In genomic region chr1:165680303-165680702, GRCh38 we compare ENCODE assay signal across 20 cellular contexts. TPM values are rescaled to one million over a fixed set of nuclear protein-coding genes. Genes with fewer than 3 reads are reported as not detected.
DNase-seq lines count a peak whose midpoint lies in the region; ATAC-seq and TF ChIP-seq lines count a peak whose summit lies in the region.
"Had no signal": no experiment of that assay in that cellular context is flagged by ENCODE, and none has a peak within 500 bp of the region (broad histone marks: within the 10 kb centered on the region; RNA-seq: fewer than 3 reads in every experiment).

No MANE protein-coding gene starts in this region.

- CTCF ChIA-PET in HCT116 (lab: Charles Lee), result no interaction called here

- H3K27ac ChIP-seq in HCT116 (ENCODE audit: low read depth, low read length) (no peak overlapping the region), right lobe of liver (peak overlapping the region in 2 of 3 donors; percentile 20 to 64), stomach (no peak overlapping the region)
- H3K27ac ChIP-seq: 22Rv1, C4-2B had no signal

- intact Hi-C loops in HCT116 (cut with micrococcal nuclease), result no loop called here
- intact Hi-C loops in right lobe of liver (cut with DNase I), result no loop called here
- intact Hi-C loops in stomach (cut with DNase I; ENCODE audit: low total_unique reads), result no loop called here

- H3K27ac Mint-ChIP-seq in activated T-cell treated with anti-CD3 and anti-CD28 coated beads, Interleukin-2, amount 50 U/mL, for 24 hours, result peak overlapping the region; percentile 22
- no peak overlapping the region for H3K27ac Mint-ChIP-seq in activated T-cell treated with anti-CD3 and anti-CD28 coated beads, Interleukin-2, amount 50 U/mL, for 72 hours

- TF ChIP-seq EP300 in stomach (IDR thresholded peaks at IDR 0.05), result no peak

- no peaks in the 10 kb centered on the region for H3K9me2 ChIP-seq in HCT116 (ENCODE audit: insufficient read depth)

- TF ChIP-seq POLR2A in HCT116 (IDR thresholded peaks at IDR 0.05; ENCODE audit: borderline replicate concordance, extremely low read depth, insufficient read depth, insufficient read length) (no peak), right lobe of liver (IDR thresholded peaks at IDR 0.05) (no peak), stomach (IDR thresholded peaks at IDR 0.05) (no peak)

- TSS peak; percentile 9 for BruUV-seq in HCT116 (replicated peaks; lab: Mats Ljungman, UMichigan)

- peaks cover 92% of the 10 kb centered on the region for H3K36me3 Mint-ChIP-seq in activated T-cell treated with anti-CD3 and anti-CD28 coated beads, Interleukin-2, amount 50 U/mL, for 24 hours (ENCODE audit: low read depth)
- peaks cover 13 to 27% of the 10 kb centered on the region in 2 donors for H3K36me3 Mint-ChIP-seq in activated T-cell treated with anti-CD3 and anti-CD28 coated beads, Interleukin-2, amount 50 U/mL, for 72 hours (ENCODE audit: insufficient read depth in 2 of 2)

- peaks cover 24% of the 10 kb centered on the region for H3K4me1 Mint-ChIP-seq in activated T-cell treated with anti-CD3 and anti-CD28 coated beads, Interleukin-2, amount 50 U/mL, for 24 hours (ENCODE audit: low read depth)
- peaks cover 19% of the 10 kb centered on the region for H3K4me1 Mint-ChIP-seq in activated T-cell treated with anti-CD3 and anti-CD28 coated beads, Interleukin-2, amount 50 U/mL, for 72 hours (ENCODE audit: low read depth)

- no peak for DNase-seq in activated T-cell treated with anti-CD3 and anti-CD28 coated beads, Interleukin-2, amount 50 U/mL, for 24 hours
- DNase-seq in activated T-cell treated with anti-CD3 and anti-CD28 coated beads, Interleukin-2, amount 50 U/mL, for 72 hours, result no peak
- DNase-seq in HCT116 (ENCODE audit: low read depth, low spot score) (no peak), right lobe of liver (peak; percentile 73 to 93 (median 86)), stomach (peak; percentile 37), superior temporal gyrus (ENCODE audit: extremely low spot score) (no peak), NK-92 (lab: John Stamatoyannopoulos, UW; ENCODE audit: unreplicated experiment) (no peak)
- DNase-seq: AML-193; DMS53; EL; GOT3; NCI-H1105; NCI-H2081; NK-92 treated with Interleukin-12 subunit alpha and Interleukin-12 subunit beta, amount 100 ng/mL, for 24 hours; OCI-M1; Right ventricle myocardium superior had no signal

- 33% methylated on average over 2 of the region's 2 CpGs for WGBS in right lobe of liver (ENCODE audit: insufficient coverage, low coverage, low lambda C conversion rate, missing lambda C conversion rate)
- WGBS in stomach, 5 donors, result 51 to 77% (median 69%) methylated on average over 2 of the region's 2 CpGs

- no peak overlapping the region for H3K9ac ChIP-seq in HCT116 (ENCODE audit: low read length)

- H3K4me1 ChIP-seq in HCT116 (ENCODE audit: control insufficient read depth in 1 of 2, insufficient read depth in 2 of 2, low read length in 2 of 2) (no peaks in the 10 kb centered on the region), right lobe of liver (peaks cover 0 to 19% (median 5%) of the 10 kb centered on the region in 4 donors), stomach (peaks cover 0 to 23% (median 13%) of the 10 kb centered on the region in 4 donors)

- no peak for ATAC-seq in activated T-cell treated with anti-CD3 and anti-CD28 coated beads, Interleukin-2, amount 50 U/mL, for 72 hours (replicated peaks in 1 of 2)
- ATAC-seq in HCT116 (no peak), right lobe of liver (peak; percentile 99), GM18502 (IDR thresholded peaks at IDR 0.05; ENCODE audit: poor library complexity, unreplicated experiment) (no peak)
- ATAC-seq: K562 had no signal

- TF ChIP-seq CTCF in HCT116 (IDR thresholded peaks at IDR 0.05 in 2 of 3, conservative IDR thresholded peaks at IDR 0.05 in 1 of 3; ENCODE audit: borderline replicate concordance in 1 of 3, insufficient read depth in 1 of 3, low read depth in 2 of 3, low read length in 2 of 3) (no peak), right lobe of liver (IDR thresholded peaks at IDR 0.05) (no peak), stomach (IDR thresholded peaks at IDR 0.05) (no peak)

- H3K36me3 ChIP-seq in HCT116 (ENCODE audit: control insufficient read depth in 1 of 2, insufficient read depth in 2 of 2, low read length in 2 of 2), result peaks cover 13 to 23% of the 10 kb centered on the region in 2 experiments; a peak in 3 of 4 replicates
- peaks cover 0 to 60% (median 23%) of the 10 kb centered on the region in 4 donors for H3K36me3 ChIP-seq in right lobe of liver
- peaks cover 20 to 83% (median 78%) of the 10 kb centered on the region in 4 donors for H3K36me3 ChIP-seq in stomach

- H3K4me3 ChIP-seq in HCT116 (replicated peaks in 1 of 2; ENCODE audit: low read depth in 1 of 2, low read length in 2 of 2) (no peak overlapping the region), right lobe of liver (no peak overlapping the region), stomach (no peak overlapping the region)
- H3K4me3 ChIP-seq: K562 had no signal

- no peaks in the 10 kb centered on the region for H4K20me1 ChIP-seq in HCT116 (ENCODE audit: insufficient read depth)

- H3K4me3 Mint-ChIP-seq in activated T-cell treated with anti-CD3 and anti-CD28 coated beads, Interleukin-2, amount 50 U/mL, for 24 hours, result no peak overlapping the region
- H3K4me3 Mint-ChIP-seq in activated T-cell treated with anti-CD3 and anti-CD28 coated beads, Interleukin-2, amount 50 U/mL, for 72 hours, result no peak overlapping the region

- RAD21 ChIA-PET in HCT116 (lab: Charles Lee; ENCODE audit: low non-redundant PET in 1 of 2, low total read pairs in 2 of 2, uncharacterized antibody in 2 of 2, unreplicated experiment in 2 of 2), result no interaction called here

- TF ChIP-seq RAD21 in HCT116 (IDR thresholded peaks at IDR 0.05; ENCODE audit: low read depth), result no peak

- peaks cover 8% of the 10 kb centered on the region; the same call in 1 of the 2 replicates for H3K79me2 ChIP-seq in HCT116 (ENCODE audit: insufficient read depth, low read length)

- H3K4me2 ChIP-seq in HCT116 (ENCODE audit: low read length), result no peak overlapping the region

- no peaks in the 10 kb centered on the region for H3K27me3 ChIP-seq in HCT116 (ENCODE audit: insufficient read depth, low read length)
- H3K27me3 ChIP-seq in right lobe of liver, result no peaks in the 10 kb centered on the region
- H3K27me3 ChIP-seq in stomach, result no peaks in the 10 kb centered on the region

- no peak overlapping the region for H2AFZ ChIP-seq in HCT116 (ENCODE audit: low read depth, low read length, poor library complexity, severe bottlenecking)

- no peaks in the 10 kb centered on the region for H3K9me3 Mint-ChIP-seq in activated T-cell treated with anti-CD3 and anti-CD28 coated beads, Interleukin-2, amount 50 U/mL, for 24 hours
- no peaks in the 10 kb centered on the region for H3K9me3 Mint-ChIP-seq in activated T-cell treated with anti-CD3 and anti-CD28 coated beads, Interleukin-2, amount 50 U/mL, for 72 hours

- no peaks in the 10 kb centered on the region for H3K27me3 Mint-ChIP-seq in activated T-cell treated with anti-CD3 and anti-CD28 coated beads, Interleukin-2, amount 50 U/mL, for 24 hours
- no peaks in the 10 kb centered on the region for H3K27me3 Mint-ChIP-seq in activated T-cell treated with anti-CD3 and anti-CD28 coated beads, Interleukin-2, amount 50 U/mL, for 72 hours (ENCODE audit: low read depth)

- POLR2A ChIA-PET in HCT116 (lab: Charles Lee), result no interaction called here

- H3K9me3 ChIP-seq in HCT116 (ENCODE audit: control insufficient read depth in 1 of 2, insufficient read depth in 1 of 2, low read depth in 1 of 2, low read length in 2 of 2) (no peaks in the 10 kb centered on the region), right lobe of liver (no peaks in the 10 kb centered on the region), stomach (no peaks in the 10 kb centered on the region)

TF ChIP-seq in HCT116, 20 proteins besides CTCF, POLR2A, EP300 and RAD21:
- TF ChIP-seq ELF1 (IDR thresholded peaks at IDR 0.05; ENCODE audit: borderline replicate concordance, low read depth) (no peak), YY1 (IDR thresholded peaks at IDR 0.05; ENCODE audit: extremely low read depth, insufficient replicate concordance, low read depth, low read length) (no peak), SP1 (IDR thresholded peaks at IDR 0.05; ENCODE audit: low read depth) (no peak), MAX (IDR thresholded peaks at IDR 0.05) (no peak), CEBPB (IDR thresholded peaks at IDR 0.05; ENCODE audit: low read depth) (no peak)

RNA-seq across cellular contexts. Expression of gene ALDH9A1, which starts 18.1 kb away (rescaled TPM):
- 10 to 100 TPM; 28.0 to 38.8 TPM for total RNA-seq in activated T-cell treated with anti-CD3 and anti-CD28 coated beads, Interleukin-2, amount 50 U/mL, for 72 hours
- total RNA-seq in HCT116 (2021; ENCODE audit: unreplicated experiment), result 46.0 TPM
- 28.9 and 34.0 TPM in 2 replicates for polyA plus RNA-seq in HCT116 (2012)
- 100 to 1,000 TPM in 3 of 6 experiments, 10 to 100 TPM in 3; 69.7 to 139 (median 93.8) TPM for total RNA-seq in right lobe of liver
- 100 to 1,000 TPM in 1 of 5 donors, 10 to 100 TPM in 3, under 1 TPM in 1; 0.87 to 101 (median 45.9) TPM for total RNA-seq in stomach
- polyA plus RNA-seq in stomach, result 10 to 100 TPM; 25.2 to 51.0 (median 35.8) TPM

RNA-seq across cellular contexts. Expression of gene MGST3, which starts 49.3 kb away (rescaled TPM):
- 10 to 100 TPM; 32.9 to 48.5 TPM for total RNA-seq in activated T-cell treated with anti-CD3 and anti-CD28 coated beads, Interleukin-2, amount 50 U/mL, for 72 hours
- total RNA-seq in HCT116 (2021; ENCODE audit: unreplicated experiment) (93.7 TPM), right lobe of liver (100 to 1,000 TPM in 3 of 6 experiments, 10 to 100 TPM in 3; 74.0 to 141 (median 103) TPM), stomach (100 to 1,000 TPM in 4 of 5 donors, 10 to 100 TPM in 1; 46.1 to 310 (median 120) TPM)
- 99.3 and 101 TPM in 2 replicates for polyA plus RNA-seq in HCT116 (2012)
- polyA plus RNA-seq in stomach, result 100 to 1,000 TPM; 107 to 178 (median 127) TPM

Comparison
In these comparisons a context has a peak if more than half of its experiments do, and no peak if none do; other contexts are left out.
1. DNase-seq: peak in right lobe of liver (3 of 3) and stomach (single experiment); none in activated T-cell treated with anti-CD3 and anti-CD28 coated beads, Interleukin-2, amount 50 U/mL, for 24 hours (single experiment), activated T-cell treated with anti-CD3 and anti-CD28 coated beads, Interleukin-2, amount 50 U/mL, for 72 hours (0 of 2), HCT116 (single experiment), superior temporal gyrus (single experiment) and NK-92 (single experiment).
2. ATAC-seq: peak in right lobe of liver (4 of 4); none in activated T-cell treated with anti-CD3 and anti-CD28 coated beads, Interleukin-2, amount 50 U/mL, for 72 hours (0 of 2), HCT116 (single experiment) and GM18502 (single experiment).
3. H3K27ac ChIP-seq: peak in right lobe of liver (2 of 3); none in HCT116 (single experiment) and stomach (0 of 5).